In genomic region chr16:8868272-8869211, GRCh38 we compare ENCODE assay signal across 1 cellular context.
TF ChIP-seq lines count a peak whose summit lies in the region.

Gene CARHSP1 (minus strand): TSS chr16:8869006. CDS start chr16:8859328, 9,678 bp downstream.

TF ChIP-seq in HepG2, 621 proteins besides CTCF, POLR2A, EP300 and RAD21 (continued from another document and continues in another):
- TF ChIP-seq ZNF276 (CRISPR knock-in tag; IDR thresholded peaks at IDR 0.05; ENCODE audit: low read depth), result no peak
- TF ChIP-seq IRF9 (CRISPR knock-in tag; IDR thresholded peaks at IDR 0.05; ENCODE audit: borderline replicate concordance), result peak; percentile 34; the same call in 1 of the 2 replicates
- TF ChIP-seq ZFX (CRISPR knock-in tag; IDR thresholded peaks at IDR 0.05; ENCODE audit: low read depth), result peak; percentile 79
- TF ChIP-seq SYNCRIP (IDR thresholded peaks at IDR 0.05; ENCODE audit: insufficient read depth, low read depth, low read length), result no peak
- peak; percentile 95 for TF ChIP-seq ZSCAN9 (CRISPR knock-in tag; IDR thresholded peaks at IDR 0.05; ENCODE audit: borderline replicate concordance)
- TF ChIP-seq SIX1 (CRISPR knock-in tag; IDR thresholded peaks at IDR 0.05; ENCODE audit: borderline replicate concordance), result no peak; the same call in 1 of the 2 replicates
- TF ChIP-seq SIX4 (CRISPR knock-in tag; IDR thresholded peaks at IDR 0.05), result no peak
- TF ChIP-seq PRMT3 (CRISPR knock-in tag; IDR thresholded peaks at IDR 0.05; ENCODE audit: borderline replicate concordance, low read depth), result no peak
- TF ChIP-seq FOXO1 (CRISPR knock-in tag; IDR thresholded peaks at IDR 0.05), result no peak
- TF ChIP-seq ZNF704 (CRISPR knock-in tag; IDR thresholded peaks at IDR 0.05; ENCODE audit: borderline replicate concordance), result no peak
- TF ChIP-seq ZNF761 (CRISPR knock-in tag; conservative IDR thresholded peaks at IDR 0.05), result peak; percentile 69; the same call in 1 of the 2 replicates
- TF ChIP-seq PHF21A (CRISPR knock-in tag; IDR thresholded peaks at IDR 0.05), result peak; percentile 25; the same call in 1 of the 2 replicates
- TF ChIP-seq RBM22 (optimal IDR thresholded peaks at IDR 0.05; ENCODE audit: low read length), result peak; percentile 54
- TF ChIP-seq RFX3 (CRISPR knock-in tag; IDR thresholded peaks at IDR 0.05), result no peak
- no peak for TF ChIP-seq ZNF318 (CRISPR knock-in tag; IDR thresholded peaks at IDR 0.05)
- TF ChIP-seq ARHGAP35 (CRISPR knock-in tag; IDR thresholded peaks at IDR 0.05; ENCODE audit: borderline replicate concordance), result peak; percentile 86; the same call in 1 of the 2 replicates
- TF ChIP-seq MTA3 (CRISPR knock-in tag; IDR thresholded peaks at IDR 0.05), result no peak
- TF ChIP-seq AGO2 (optimal IDR thresholded peaks at IDR 0.05; ENCODE audit: low read depth, low read length), result peak; percentile 94
- TF ChIP-seq IKZF1 (IDR thresholded peaks at IDR 0.05), result no peak
- TF ChIP-seq ZNF253 (CRISPR knock-in tag; IDR thresholded peaks at IDR 0.05; ENCODE audit: borderline replicate concordance), result peak; percentile 51; the same call in 1 of the 2 replicates
- no peak for TF ChIP-seq USF2 (IDR thresholded peaks at IDR 0.05; ENCODE audit: low read depth, low read length)
- peak; percentile 12; the same call in 1 of the 2 replicates for TF ChIP-seq USF2 (CRISPR knock-in tag; IDR thresholded peaks at IDR 0.05; ENCODE audit: borderline replicate concordance)
- TF ChIP-seq PRPF4 (IDR thresholded peaks at IDR 0.05; ENCODE audit: low read depth, low read length, poor library complexity, severe bottlenecking), result no peak
- 0 out of 2 replicates have a peak, but pooled peaks have one; percentile 66 for TF ChIP-seq ZNF333 (CRISPR knock-in tag; IDR thresholded peaks at IDR 0.05; ENCODE audit: borderline replicate concordance)
- no peak for TF ChIP-seq TBX3 (IDR thresholded peaks at IDR 0.05; ENCODE audit: borderline replicate concordance)
- TF ChIP-seq ZNF274 (CRISPR knock-in tag; IDR thresholded peaks at IDR 0.05), result peak; percentile 87
- TF ChIP-seq CC2D1A (CRISPR knock-in tag; IDR thresholded peaks at IDR 0.05), result no peak; the same call in 1 of the 2 replicates
- no peak for TF ChIP-seq AHDC1 (CRISPR knock-in tag; IDR thresholded peaks at IDR 0.05; ENCODE audit: borderline replicate concordance)
- peak; percentile 41; the same call in 1 of the 2 replicates for TF ChIP-seq TMF1 (CRISPR knock-in tag; IDR thresholded peaks at IDR 0.05; ENCODE audit: low read depth)
- no peak for TF ChIP-seq ZNF143 (CRISPR knock-in tag; IDR thresholded peaks at IDR 0.05)
- no peak for TF ChIP-seq CREM (IDR thresholded peaks at IDR 0.05)
- TF ChIP-seq CREM (CRISPR knock-in tag; IDR thresholded peaks at IDR 0.05), result no peak
- no peak for TF ChIP-seq SRSF1 (optimal IDR thresholded peaks at IDR 0.05; ENCODE audit: low read depth, low read length)
- no peak for TF ChIP-seq ZNF644 (CRISPR knock-in tag; IDR thresholded peaks at IDR 0.05; ENCODE audit: low read depth)
- TF ChIP-seq BHLHE40 (IDR thresholded peaks at IDR 0.05; ENCODE audit: low read length), result no peak
- TF ChIP-seq ZNF709 (CRISPR knock-in tag; IDR thresholded peaks at IDR 0.05), result peak; percentile 89
- no peak for TF ChIP-seq ZNF354B (CRISPR knock-in tag; IDR thresholded peaks at IDR 0.05)
- 0 out of 2 replicates have a peak, but pooled peaks have one; percentile 39 for TF ChIP-seq TARDBP (CRISPR knock-in tag; IDR thresholded peaks at IDR 0.05)
- TF ChIP-seq SOX5 (CRISPR knock-in tag; IDR thresholded peaks at IDR 0.05; ENCODE audit: borderline replicate concordance), result no peak
